In the genomic region with DNA sequence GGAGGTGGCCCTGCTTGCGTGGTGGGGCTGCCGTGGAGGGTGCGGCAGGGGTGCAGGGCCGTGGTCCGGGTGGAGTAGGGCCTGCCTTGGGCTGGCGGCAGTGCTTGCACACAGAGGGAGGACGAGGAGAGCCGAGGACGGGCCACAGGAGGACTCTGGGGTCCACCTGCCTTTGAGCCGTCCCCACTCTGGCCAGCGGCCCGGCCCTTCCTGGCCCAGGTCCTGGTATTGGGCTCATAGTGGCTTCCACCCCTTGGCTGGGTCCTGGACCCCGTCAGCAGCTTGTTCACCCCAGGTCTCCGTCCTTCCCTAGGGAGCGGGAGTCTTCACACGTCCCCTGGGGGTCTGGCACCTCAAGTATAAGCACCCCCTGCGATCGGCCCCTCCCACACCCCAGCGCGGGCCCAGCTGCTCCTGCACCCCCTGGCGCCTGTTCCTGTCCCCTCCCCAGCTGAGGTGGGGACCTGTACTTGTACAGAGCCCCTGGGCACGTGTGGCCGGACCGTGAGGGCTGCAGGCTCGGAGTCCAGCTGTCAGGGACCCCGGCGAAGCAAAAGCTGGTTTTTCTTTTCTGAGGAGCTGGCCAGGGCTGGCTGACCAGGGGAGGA, we compare ENCODE assay signal across 2 cellular contexts.
TF ChIP-seq lines count a peak whose summit lies in the region.

No MANE protein-coding gene starts in this region.

TF ChIP-seq in HepG2, 621 proteins besides CTCF, POLR2A, EP300 and RAD21:
- TF ChIP-seq EZH2 (conservative IDR thresholded peaks at IDR 0.05; ENCODE audit: low read depth, low read length), result 0 out of 2 replicates have a peak, but pooled peaks have one; percentile 21
- TF ChIP-seq RXRB (CRISPR knock-in tag; IDR thresholded peaks at IDR 0.05; ENCODE audit: borderline replicate concordance), result no peak
- no peak for TF ChIP-seq MIER2 (CRISPR knock-in tag; IDR thresholded peaks at IDR 0.05)
- TF ChIP-seq MBNL3 (CRISPR knock-in tag; conservative IDR thresholded peaks at IDR 0.05), result no peak

TF ChIP-seq in K562, 482 proteins besides CTCF, POLR2A, EP300 and RAD21:
- TF ChIP-seq MLLT1 (IDR thresholded peaks at IDR 0.05) (no peak), ZNF263 (CRISPR knock-in tag; IDR thresholded peaks at IDR 0.05; ENCODE audit: borderline replicate concordance) (0 out of 2 replicates have a peak, but pooled peaks have one; percentile 16)
